In genomic region chr14:92093320-92093719, GRCh38 we compare ENCODE assay signal across 12 cellular contexts. TPM values are rescaled to one million over a fixed set of nuclear protein-coding genes. Genes with fewer than 3 reads are reported as not detected.
A peak's percentile ranks its signal among the peaks of the same experiment; 100 is the strongest.
DNase-seq lines count a peak whose midpoint lies in the region; ATAC-seq, FAIRE-seq and TF ChIP-seq lines count a peak whose summit lies in the region.
"Had no signal": no experiment of that assay in that cellular context is flagged by ENCODE, and none has a peak within 500 bp of the region (broad histone marks: within the 10 kb centered on the region; RNA-seq: fewer than 3 reads in every experiment).

No MANE protein-coding gene starts in this region.

- peak; percentile 79 for ATAC-seq in GM12878
- ATAC-seq: natural killer cell had no signal

- peaks cover 22% of the 10 kb centered on the region; the same call in 1 of the 2 replicates for H3K36me3 ChIP-seq in Karpas-422 (ENCODE audit: insufficient read depth, low read length)
- no peaks in the 10 kb centered on the region; a peak in 1 of 4 replicates for H3K36me3 ChIP-seq in GM12878 (ENCODE audit: control insufficient read depth in 2 of 2, insufficient read depth in 2 of 2, low read length in 1 of 2)
- peaks cover 6% of the 10 kb centered on the region for H3K36me3 ChIP-seq in neural progenitor cell

- CTCF ChIA-PET in GM12878 (lab: Yijun Ruan, JAX) (interaction anchor here (0.8 to 2.6 kb wide), 10 partner anchors 9 to 590 kb away, joined by 3 to 11 read pairs (median 3); partner anchors contain the start of gene ATXN3), RWPE1 (lab: Yijun Ruan, JAX) (interaction anchor here (0.6 kb wide), 2 partner anchors 39 to 1937 kb away, joined by 3 to 4 read pairs; no protein-coding TSS in a partner anchor)

- H3K9me3 ChIP-seq in Karpas-422 (ENCODE audit: low read length) (no peaks in the 10 kb centered on the region), GM12878 (replicated peaks; ENCODE audit: control insufficient read depth, insufficient read depth, low read length) (no peaks in the 10 kb centered on the region), neural progenitor cell (ENCODE audit: low read depth) (no peaks in the 10 kb centered on the region)

- H2AFZ ChIP-seq in Karpas-422 (ENCODE audit: low read length), result no peak overlapping the region
- H2AFZ ChIP-seq in GM12878 (ENCODE audit: control insufficient read depth, low read depth, low read length), result no peak overlapping the region
- no peak overlapping the region for H2AFZ ChIP-seq in neural progenitor cell (replicated peaks)

- no peak for FAIRE-seq in GM12878 (lab: Jason Lieb, UNC)
- FAIRE-seq: astrocyte, endothelial cell of umbilical vein had no signal

- no peak overlapping the region for H3K9ac ChIP-seq in Karpas-422 (ENCODE audit: low read length)
- no peak overlapping the region for H3K9ac ChIP-seq in GM12878 (ENCODE audit: control insufficient read depth, insufficient read depth, low read length)
- H3K9ac ChIP-seq in neural progenitor cell, result no peak overlapping the region

- H3K79me2 ChIP-seq in Karpas-422 (ENCODE audit: low read length) (peaks cover 39% of the 10 kb centered on the region), GM12878 (ENCODE audit: control insufficient read depth, insufficient read depth, low read length) (no peaks in the 10 kb centered on the region; the same call in 1 of the 2 replicates), neural progenitor cell (ENCODE audit: low read depth) (peaks cover 17% of the 10 kb centered on the region)

- H3K27ac ChIP-seq in Karpas-422 (ENCODE audit: low read length), result no peak overlapping the region
- no peak overlapping the region for H3K27ac ChIP-seq in GM12878 (ENCODE audit: control insufficient read depth, insufficient read depth)
- no peak overlapping the region for H3K27ac ChIP-seq in neural progenitor cell
- H3K27ac ChIP-seq in RWPE1, result no peak overlapping the region

- POLR2A ChIA-PET in GM12878 (lab: Charles Lee), result no interaction called here
- POLR2A ChIA-PET in RWPE1 (lab: Yijun Ruan, JAX; ENCODE audit: low non-redundant PET), result no interaction called here

- in situ Hi-C loops in GM12878 (cut with MboI), result no loop called here

- no peak overlapping the region for H3K4me3 Mint-ChIP-seq in neural progenitor cell
- H3K4me3 Mint-ChIP-seq: natural killer cell had no signal

- RAD21 ChIA-PET in GM12878 (lab: Charles Lee; ENCODE audit: unreplicated experiment), result interaction anchor here (0.7 to 1.4 kb wide), 4 partner anchors 11 to 597 kb away, joined by 3 to 7 read pairs (median 4); no protein-coding TSS in a partner anchor

- H3K27me3 Mint-ChIP-seq in neural progenitor cell (ENCODE audit: insufficient read depth, low read depth), result peaks cover 3% of the 10 kb centered on the region

- H3K9me2 ChIP-seq in Karpas-422 (replicated peaks; ENCODE audit: insufficient read depth, low read length), result no peaks in the 10 kb centered on the region

- H3F3A ChIP-seq in neural progenitor cell (ENCODE audit: low read depth), result no peaks in the 10 kb centered on the region

- H3K27ac Mint-ChIP-seq in neural progenitor cell, result no peak overlapping the region
- H3K27ac Mint-ChIP-seq: natural killer cell had no signal

- SMC1A ChIA-PET in GM12878 (lab: Charles Lee; ENCODE audit: uncharacterized antibody, unreplicated experiment), result interaction anchor here (0.6 to 1.7 kb wide), 2 partner anchors 33 to 259 kb away, joined by 3 to 9 read pairs; no protein-coding TSS in a partner anchor

- TF ChIP-seq CTCF in GM12878 (IDR thresholded peaks at IDR 0.05 in 2 of 3, conservative IDR thresholded peaks at IDR 0.05 in 1 of 3; ENCODE audit: control insufficient read depth in 2 of 3, extremely low read depth in 1 of 3, insufficient read depth in 1 of 3, low read depth in 3 of 3, low read length in 3 of 3), result peak in 2 of 3 experiments; percentile 31 to 54; a peak in 3 of 6 replicates
- peak; percentile 35 for TF ChIP-seq CTCF in neural progenitor cell (IDR thresholded peaks at IDR 0.05)
- TF ChIP-seq CTCF in RWPE1 (conservative IDR thresholded peaks at IDR 0.05; ENCODE audit: low read depth), result no peak

- H3K4me3 ChIP-seq in Karpas-422 (ENCODE audit: low read length), result no peak overlapping the region
- no peak overlapping the region for H3K4me3 ChIP-seq in GM12878
- H3K4me3 ChIP-seq in neural progenitor cell, result no peak overlapping the region

- H4K20me1 ChIP-seq in Karpas-422 (ENCODE audit: insufficient read depth, low read depth, low read length) (no peaks in the 10 kb centered on the region), GM12878 (ENCODE audit: control insufficient read depth, insufficient read depth) (no peaks in the 10 kb centered on the region), neural progenitor cell (ENCODE audit: low read depth) (peaks cover 8% of the 10 kb centered on the region)

- no peaks in the 10 kb centered on the region for H3K4me1 Mint-ChIP-seq in neural progenitor cell
- H3K4me1 Mint-ChIP-seq: natural killer cell had no signal

- H3K4me2 ChIP-seq in Karpas-422 (ENCODE audit: low read depth, low read length, poor library complexity, severe bottlenecking), result no peak overlapping the region
- no peak overlapping the region for H3K4me2 ChIP-seq in GM12878 (ENCODE audit: control insufficient read depth, insufficient read depth)
- no peak overlapping the region for H3K4me2 ChIP-seq in neural progenitor cell

- H3K36me3 Mint-ChIP-seq in neural progenitor cell, result peaks cover 13% of the 10 kb centered on the region
- H3K36me3 Mint-ChIP-seq: natural killer cell had no signal

- TF ChIP-seq POLR2A in GM12878 (IDR thresholded peaks at IDR 0.05; ENCODE audit: low read depth, low read length), result no peak

- peak; percentile 40 for TF ChIP-seq RAD21 in GM12878 (IDR thresholded peaks at IDR 0.05; ENCODE audit: insufficient read depth, low read depth, low read length)

- no peaks in the 10 kb centered on the region for H3K4me1 ChIP-seq in Karpas-422 (ENCODE audit: low read length)
- no peaks in the 10 kb centered on the region for H3K4me1 ChIP-seq in GM12878 (ENCODE audit: control insufficient read depth, insufficient read depth, low read length)
- no peaks in the 10 kb centered on the region for H3K4me1 ChIP-seq in neural progenitor cell

- WGBS in GM12878 (ENCODE audit: insufficient coverage, insufficient replicate concordance, low lambda C conversion rate, missing lambda C conversion rate), result 6% methylated on average over 1 of the region's 1 CpG

- DNase-seq in NCI-H1092 treated with DMSO at 0.1 percent for 48 hours (lab: John Stamatoyannopoulos, UW) (peak; percentile 10), NCI-H1092 (lab: John Stamatoyannopoulos, UW) (no peak), Karpas-422 (peak; percentile 76), GM12878 (ENCODE audit: low read depth, low spot score) (no peak), neural progenitor cell (ENCODE audit: low spot score) (peak; percentile 10), RWPE1 (ENCODE audit: low spot score) (no peak), GM19238 (ENCODE audit: insufficient read length, low spot score) (no peak), ecto neural progenitor cell (ENCODE audit: low spot score) (no peak)
- DNase-seq: activated T-cell treated with anti-CD3 and anti-CD28 coated beads, Interleukin-2, amount 50 U/mL, for 48 hours; natural killer cell had no signal

- TF ChIP-seq EP300 in GM12878 (IDR thresholded peaks at IDR 0.05; ENCODE audit: borderline replicate concordance in 1 of 2, control insufficient read depth in 1 of 2, low read depth in 2 of 2, low read length in 2 of 2), result no peak

- H3K27me3 ChIP-seq in Karpas-422 (ENCODE audit: low read length) (no peaks in the 10 kb centered on the region), GM12878 (replicated peaks in 1 of 2; ENCODE audit: control insufficient read depth in 2 of 2, insufficient read depth in 2 of 2, low read length in 1 of 2) (no peaks in the 10 kb centered on the region), neural progenitor cell (no peaks in the 10 kb centered on the region)

- no TSS peak for BruUV-seq in GM12878 (replicated peaks; lab: Mats Ljungman, UMichigan)

- no peaks in the 10 kb centered on the region for H3K9me3 Mint-ChIP-seq in neural progenitor cell
- H3K9me3 Mint-ChIP-seq: natural killer cell had no signal

- intact Hi-C loops in GM12878 (cut with micrococcal nuclease; ENCODE audit: unreplicated experiment), result loop anchor here (5.0 kb wide), 1 partner anchor 364 kb away; no protein-coding TSS in a partner anchor

RNA-seq across cellular contexts. Expression of gene ATXN3, which starts 13.1 kb away (rescaled TPM):
- 75.2 and 92.0 TPM in 2 replicates for total RNA-seq in Karpas-422 (2014; rRNA removed; shearing (Covaris generic); ENCODE audit: low replicate concordance)
- 49.4 and 55.7 TPM in 2 replicates for total RNA-seq in GM12878 (2013; cell fraction: nucleolus; rRNA removed)
- total RNA-seq in GM12878 (2014; rRNA removed) (15.6 and 26.1 TPM in 2 replicates), GM12878 (2014; rRNA removed; fragmentation: Illumina TruSeq; extraction: Trizol) (16.5 and 19.1 TPM in 2 replicates), GM12878 (2021) (20.2 and 20.4 TPM in 2 replicates), neural progenitor cell (ENCODE audit: low replicate concordance) (39.7 and 76.6 TPM in 2 replicates)
- 6.0 TPM for polyA plus RNA-seq in GM12878 (2011; ENCODE audit: low read depth)
- polyA plus RNA-seq in GM12878 (2011; rRNA removed) (26.3 and 43.1 TPM in 2 replicates), GM12878 (2014; fragmentation: Illumina TruSeq; extraction: Trizol) (15.1 and 22.0 TPM in 2 replicates), GM12878 (2014; fragmentation: Nextera tagmentation; extraction: Ambion mirVana) (10 to 100 TPM; 17.0 to 21.6 TPM), GM12878 (2014; rRNA removed) (15.3 and 17.9 TPM in 2 replicates), GM12878 (2016; fragmentation: Nextera tagmentation; extraction: Ambion mirVana) (10 to 100 TPM; 27.2 to 27.3 TPM)
- 5.3 and 9.9 TPM in 2 replicates for polyA plus RNA-seq in GM12878 (2011; cell fraction: cytosol; rRNA removed)
- 10.5 and 11.2 TPM in 2 replicates for polyA plus RNA-seq in GM12878 (2011; cell fraction: nucleus; rRNA removed)
- polyA plus RNA-seq in GM12878 (2012), result 15.3 and 23.9 TPM in 2 replicates
- polyA minus RNA-seq in GM12878 (2011; rRNA and poly(A)+ RNA removed), result 13.1 and 23.6 TPM in 2 replicates
- polyA minus RNA-seq in GM12878 (2011; cell fraction: cytosol; rRNA and poly(A)+ RNA removed), result 7.8 and 9.1 TPM in 2 replicates
- polyA minus RNA-seq in GM12878 (2011; cell fraction: nucleus; rRNA and poly(A)+ RNA removed), result 7.1 and 16.7 TPM in 2 replicates

RNA-seq across cellular contexts. Expression of gene NDUFB1, which starts 28.2 kb away (rescaled TPM):
- 873 and 892 TPM in 2 replicates for total RNA-seq in Karpas-422 (2014; rRNA removed; shearing (Covaris generic); ENCODE audit: low replicate concordance)
- 43.6 and 44.9 TPM in 2 replicates for total RNA-seq in GM12878 (2013; cell fraction: nucleolus; rRNA removed)
- 301 and 360 TPM in 2 replicates for total RNA-seq in GM12878 (2014; rRNA removed)
- total RNA-seq in GM12878 (2014; rRNA removed; fragmentation: Illumina TruSeq; extraction: Trizol), result 346 and 374 TPM in 2 replicates
- 132 and 135 TPM in 2 replicates for total RNA-seq in GM12878 (2021)
- 101 TPM for polyA plus RNA-seq in GM12878 (2011; ENCODE audit: low read depth)
- 490 and 558 TPM in 2 replicates for polyA plus RNA-seq in GM12878 (2011; rRNA removed)
- 140 and 192 TPM in 2 replicates for polyA plus RNA-seq in GM12878 (2011; cell fraction: cytosol; rRNA removed)
- polyA plus RNA-seq in GM12878 (2011; cell fraction: nucleus; rRNA removed), result 115 and 140 TPM in 2 replicates
- 451 and 767 TPM in 2 replicates for polyA plus RNA-seq in GM12878 (2012)
- polyA plus RNA-seq in GM12878 (2014; fragmentation: Illumina TruSeq; extraction: Trizol), result 519 and 568 TPM in 2 replicates
- 100 to 1,000 TPM; 626 to 780 TPM for polyA plus RNA-seq in GM12878 (2014; fragmentation: Nextera tagmentation; extraction: Ambion mirVana)
- 618 and 919 TPM in 2 replicates for polyA plus RNA-seq in GM12878 (2014; rRNA removed)
- polyA plus RNA-seq in GM12878 (2016; fragmentation: Nextera tagmentation; extraction: Ambion mirVana), result 100 to 1,000 TPM; 602 to 632 TPM
- 48.3 and 55.5 TPM in 2 replicates for polyA minus RNA-seq in GM12878 (2011; rRNA and poly(A)+ RNA removed)
- polyA minus RNA-seq in GM12878 (2011; cell fraction: cytosol; rRNA and poly(A)+ RNA removed), result 16.8 and 19.9 TPM in 2 replicates
- 25.5 and 33.5 TPM in 2 replicates for polyA minus RNA-seq in GM12878 (2011; cell fraction: nucleus; rRNA and poly(A)+ RNA removed)
- total RNA-seq in neural progenitor cell (ENCODE audit: low replicate concordance), result 239 and 348 TPM in 2 replicates

RNA-seq across cellular contexts. Expression of gene CPSF2, which starts 28.4 kb away (rescaled TPM):
- total RNA-seq in Karpas-422 (2014; rRNA removed; shearing (Covaris generic); ENCODE audit: low replicate concordance), result 63.3 and 76.2 TPM in 2 replicates
- total RNA-seq in GM12878 (2013; cell fraction: nucleolus; rRNA removed), result 30.6 and 33.7 TPM in 2 replicates
- total RNA-seq in GM12878 (2014; rRNA removed) (25.9 and 28.2 TPM in 2 replicates), GM12878 (2014; rRNA removed; fragmentation: Illumina TruSeq; extraction: Trizol) (60.2 and 71.8 TPM in 2 replicates), GM12878 (2021) (57.6 and 61.7 TPM in 2 replicates), neural progenitor cell (ENCODE audit: low replicate concordance) (79.6 and 116 TPM in 2 replicates)
- 11.6 TPM for polyA plus RNA-seq in GM12878 (2011; ENCODE audit: low read depth)
- polyA plus RNA-seq in GM12878 (2011; rRNA removed) (42.0 and 63.9 TPM in 2 replicates), GM12878 (2014; fragmentation: Illumina TruSeq; extraction: Trizol) (52.0 and 76.6 TPM in 2 replicates), GM12878 (2014; fragmentation: Nextera tagmentation; extraction: Ambion mirVana) (10 to 100 TPM; 18.2 to 20.1 TPM), GM12878 (2014; rRNA removed) (32.8 and 36.8 TPM in 2 replicates), GM12878 (2016; fragmentation: Nextera tagmentation; extraction: Ambion mirVana) (10 to 100 TPM; 61.9 to 62.0 TPM)
- polyA plus RNA-seq in GM12878 (2011; cell fraction: cytosol; rRNA removed), result 9.3 and 10.8 TPM in 2 replicates
- 6.4 and 14.4 TPM in 2 replicates for polyA plus RNA-seq in GM12878 (2011; cell fraction: nucleus; rRNA removed)
- 19.2 and 32.6 TPM in 2 replicates for polyA plus RNA-seq in GM12878 (2012)
- 15.1 and 27.6 TPM in 2 replicates for polyA minus RNA-seq in GM12878 (2011; rRNA and poly(A)+ RNA removed)
- 6.7 and 19.2 TPM in 2 replicates for polyA minus RNA-seq in GM12878 (2011; cell fraction: cytosol; rRNA and poly(A)+ RNA removed)
- polyA minus RNA-seq in GM12878 (2011; cell fraction: nucleus; rRNA and poly(A)+ RNA removed), result 6.9 and 19.4 TPM in 2 replicates

RNA-seq across cellular contexts. Expression of gene TRIP11, which starts 53.5 kb away (rescaled TPM):
- 14.9 and 31.6 TPM in 2 replicates for total RNA-seq in Karpas-422 (2014; rRNA removed; shearing (Covaris generic); ENCODE audit: low replicate concordance)
- 66.2 and 80.1 TPM in 2 replicates for total RNA-seq in GM12878 (2013; cell fraction: nucleolus; rRNA removed)
- total RNA-seq in GM12878 (2014; rRNA removed) (12.8 and 17.2 TPM in 2 replicates), GM12878 (2014; rRNA removed; fragmentation: Illumina TruSeq; extraction: Trizol) (21.8 and 22.3 TPM in 2 replicates), GM12878 (2021) (30.5 and 33.7 TPM in 2 replicates), neural progenitor cell (ENCODE audit: low replicate concordance) (23.2 and 28.4 TPM in 2 replicates)
- 3.8 TPM for polyA plus RNA-seq in GM12878 (2011; ENCODE audit: low read depth)
- polyA plus RNA-seq in GM12878 (2011; rRNA removed) (17.5 and 23.4 TPM in 2 replicates), GM12878 (2014; fragmentation: Illumina TruSeq; extraction: Trizol) (14.8 and 18.8 TPM in 2 replicates), GM12878 (2014; fragmentation: Nextera tagmentation; extraction: Ambion mirVana) (10 to 100 TPM in 1 of 2 experiments, 1 to 10 TPM in 1; 7.1 to 32.0 TPM), GM12878 (2014; rRNA removed) (5.2 and 5.3 TPM in 2 replicates), GM12878 (2016; fragmentation: Nextera tagmentation; extraction: Ambion mirVana) (10 to 100 TPM; 43.1 to 46.1 TPM)
- polyA plus RNA-seq in GM12878 (2011; cell fraction: cytosol; rRNA removed), result 6.3 and 7.0 TPM in 2 replicates
- polyA plus RNA-seq in GM12878 (2011; cell fraction: nucleus; rRNA removed), result 10.2 and 16.4 TPM in 2 replicates
- 9.4 and 10.4 TPM in 2 replicates for polyA plus RNA-seq in GM12878 (2012)
- polyA minus RNA-seq in GM12878 (2011; rRNA and poly(A)+ RNA removed), result 63.1 and 64.3 TPM in 2 replicates
- 11.3 and 19.6 TPM in 2 replicates for polyA minus RNA-seq in GM12878 (2011; cell fraction: cytosol; rRNA and poly(A)+ RNA removed)
- polyA minus RNA-seq in GM12878 (2011; cell fraction: nucleus; rRNA and poly(A)+ RNA removed), result 29.5 and 41.3 TPM in 2 replicates

Comparison
In these comparisons a context has a peak if more than half of its experiments do, and no peak if none do; other contexts are left out.
1. DNase-seq: peak in NCI-H1092 treated with DMSO at 0.1 percent for 48 hours (single experiment), Karpas-422 (single experiment) and neural progenitor cell (single experiment); none in NCI-H1092 (single experiment), GM12878 (single experiment), RWPE1 (single experiment), GM19238 (single experiment) and ecto neural progenitor cell (single experiment).